21 cellular contexts compared by ENCODE assay signal in the genomic region with DNA sequence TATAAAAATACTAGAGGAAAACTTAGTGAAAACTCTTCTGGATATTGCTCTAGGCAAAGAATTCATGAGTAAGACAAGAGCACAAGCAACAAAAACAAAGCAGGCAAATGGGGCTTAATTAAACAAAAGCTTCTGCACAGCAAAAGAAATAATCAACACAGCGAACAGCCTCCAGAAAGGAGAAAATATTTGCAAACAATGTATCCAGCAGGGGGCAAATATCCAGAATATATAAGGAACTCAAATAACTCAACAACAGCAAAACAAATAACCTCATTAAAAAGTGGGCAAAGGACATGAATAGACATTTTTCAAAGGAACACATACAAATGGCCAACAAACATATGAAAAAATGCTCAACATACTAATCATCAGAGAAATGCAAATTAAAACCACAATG. TPM values are rescaled to one million over a fixed set of nuclear protein-coding genes. Genes with fewer than 3 reads are reported as not detected.
A peak's percentile ranks its signal among the peaks of the same experiment; 100 is the strongest.
DNase-seq lines count a peak whose midpoint lies in the region; ATAC-seq and TF ChIP-seq lines count a peak whose summit lies in the region.
"Had no signal": no experiment of that assay in that cellular context is flagged by ENCODE, and none has a peak within 500 bp of the region (broad histone marks: within the 10 kb centered on the region; RNA-seq: fewer than 3 reads in every experiment).

No MANE protein-coding gene starts in this region.

- H3K27me3 ChIP-seq in cardiac muscle cell = no peaks in the 10 kb centered on the region
- no peaks in the 10 kb centered on the region for H3K27me3 ChIP-seq in heart left ventricle
- H3K27me3 ChIP-seq: ovary, sigmoid colon, uterus had no signal

- intact Hi-C loops in heart left ventricle (cut with DNase I) (no loop called here), OCI-LY7 (cut with micrococcal nuclease; ENCODE audit: unreplicated experiment) (loop anchor here (5.0 kb wide), 1 partner anchor 85 kb away; no protein-coding TSS in a partner anchor), posterior cingulate gyrus (cut with DNase I) (no loop called here)

- no peak overlapping the region for H2AFZ ChIP-seq in OCI-LY7 (ENCODE audit: low read length)
- H2AFZ ChIP-seq: GM23338 had no signal

- no peak overlapping the region for H3K4me2 ChIP-seq in OCI-LY7 (ENCODE audit: low read length)
- H3K4me2 ChIP-seq: GM23338 had no signal

- POLR2A ChIA-PET in OCI-LY7 (lab: Charles Lee) = interaction anchor here (0.7 to 1.2 kb wide), 3 partner anchors 14 to 252 kb away, joined by 3 to 4 read pairs (median 3); no protein-coding TSS in a partner anchor

- no TSS peak for BruUV-seq in OCI-LY7 (replicated peaks; lab: Mats Ljungman, UMichigan)

- H3K4me3 ChIP-seq in cardiac muscle cell (no peak overlapping the region), heart left ventricle (no peak overlapping the region), OCI-LY7 (ENCODE audit: low read depth, low read length, poor library complexity, severe bottlenecking) (no peak overlapping the region), epithelial cell of proximal tubule (ENCODE audit: low read depth, low read length) (no peak overlapping the region)
- H3K4me3 ChIP-seq: GM23338, ovary, sigmoid colon, uterus had no signal

- H3K27ac ChIP-seq in cardiac muscle cell (no peak overlapping the region), heart left ventricle (no peak overlapping the region), OCI-LY7 (ENCODE audit: low read depth, low read length, poor library complexity, severe bottlenecking) (no peak overlapping the region)
- H3K27ac ChIP-seq: HL-60, ovary, RWPE1, sigmoid colon, uterus had no signal

- 90 to 98% (median 92%) methylated on average over 1 of the region's 1 CpG for WGBS in heart left ventricle, 4 donors

- H4K20me1 ChIP-seq in OCI-LY7 (ENCODE audit: insufficient read depth, low read length) = no peaks in the 10 kb centered on the region

- ATAC-seq in heart left ventricle (no peak), HG02970 (IDR thresholded peaks at IDR 0.05; ENCODE audit: low FRiP score, unreplicated experiment) (no peak), HG02973 (IDR thresholded peaks at IDR 0.05; ENCODE audit: unreplicated experiment) (no peak)
- ATAC-seq: GM23338 had no signal

- H3K9me3 ChIP-seq in cardiac muscle cell (ENCODE audit: low read depth) (no peaks in the 10 kb centered on the region), heart left ventricle (peaks cover 0 to 23% (median 1%) of the 10 kb centered on the region in 12 donors), OCI-LY7 (ENCODE audit: low read length) (peaks cover 37% of the 10 kb centered on the region)
- H3K9me3 ChIP-seq: ovary, uterus had no signal

- CTCF ChIA-PET in OCI-LY7 (lab: Charles Lee; ENCODE audit: unreplicated experiment) = no interaction called here

- no peaks in the 10 kb centered on the region for H3K79me2 ChIP-seq in OCI-LY7 (ENCODE audit: insufficient read depth, low read depth, low read length)

- no peak for TF ChIP-seq POLR2A in heart left ventricle (IDR thresholded peaks at IDR 0.05)

- DNase-seq in cardiac muscle cell (ENCODE audit: low read depth in 1 of 2, low spot score in 1 of 2) = no peak
- DNase-seq in heart left ventricle = no peak
- no peak for DNase-seq in OCI-LY7 (ENCODE audit: low spot score)
- no peak for DNase-seq in epithelial cell of proximal tubule (ENCODE audit: low read depth)
- DNase-seq in posterior cingulate gyrus = no peak
- DNase-seq in OCI-M1 (lab: John Stamatoyannopoulos, UW) = no peak
- DNase-seq: activated CD4-positive, alpha-beta T cell treated with anti-CD3 and anti-CD28 coated beads, Interleukin-2, amount 50 U/mL, for 4 hours; activated naive CD8-positive, alpha-beta T cell treated with anti-CD3 and anti-CD28 coated beads, Interleukin-2, amount 10 ng/mL, durations not matched to agents 7 days and 5 days; activated T-cell treated with anti-CD3 and anti-CD28 coated beads, Interleukin-2, amount 50 U/mL, for 24 hours; caudate nucleus; foreskin melanocyte; NCI-H1105; ovary; sigmoid colon; stimulated activated CD4-positive, alpha-beta T cell treated with anti-CD3 and anti-CD28 coated beads, Interleukin-2, amount 100 ng/mL, for 48 hours; uterus had no signal

- H3K4me1 ChIP-seq in cardiac muscle cell (ENCODE audit: low read depth) (no peaks in the 10 kb centered on the region), heart left ventricle (no peaks in the 10 kb centered on the region), OCI-LY7 (ENCODE audit: insufficient read depth, low read length, poor library complexity, severe bottlenecking) (peaks cover 48% of the 10 kb centered on the region)
- H3K4me1 ChIP-seq: sigmoid colon, uterus had no signal

- no peaks in the 10 kb centered on the region for H3K36me3 ChIP-seq in cardiac muscle cell
- H3K36me3 ChIP-seq in heart left ventricle = no peaks in the 10 kb centered on the region
- H3K36me3 ChIP-seq in OCI-LY7 (ENCODE audit: insufficient read depth, low read length) = peaks cover 13% of the 10 kb centered on the region; the same call in 1 of the 2 replicates
- H3K36me3 ChIP-seq: ovary, sigmoid colon, uterus had no signal

- peak; percentile 19 for TF ChIP-seq CTCF in cardiac muscle cell (IDR thresholded peaks at IDR 0.05; ENCODE audit: low read depth, low read length)
- TF ChIP-seq CTCF in heart left ventricle (IDR thresholded peaks at IDR 0.05) = peak in 2 of 12 donors; percentile 8 to 11
- TF ChIP-seq CTCF in OCI-LY7 (conservative IDR thresholded peaks at IDR 0.05; ENCODE audit: low read length) = peak; percentile 55
- peak; percentile 16 for TF ChIP-seq CTCF in epithelial cell of proximal tubule (conservative IDR thresholded peaks at IDR 0.05; ENCODE audit: low read depth, low read length)

- H3K9me2 ChIP-seq in OCI-LY7 (ENCODE audit: insufficient read depth, low read length) = no peaks in the 10 kb centered on the region

RNA-seq across cellular contexts. Expression of a gene that starts 17.1 kb away (rescaled TPM):
- total RNA-seq in cardiac muscle cell = 12.7 and 24.4 TPM in 2 replicates
- polyA plus RNA-seq in cardiac muscle cell = 8.7 and 19.6 TPM in 2 replicates
- 10 to 100 TPM; 38.2 to 67.0 (median 48.3) TPM for total RNA-seq in heart left ventricle
- polyA plus RNA-seq in heart left ventricle = 10 to 100 TPM; 16.5 to 22.2 TPM
- total RNA-seq in OCI-LY7 (2014; rRNA removed; shearing (Covaris generic)) = 15.7 and 21.9 TPM in 2 replicates
- 23.3 and 27.3 TPM in 2 replicates for total RNA-seq in OCI-LY7 (2022)
- 8.1 and 11.1 TPM in 2 replicates for total RNA-seq in epithelial cell of proximal tubule
